ENCODE assay signal across 9 cellular contexts in genomic region chrX:119942173-119942819, GRCh38. TPM values are rescaled to one million over a fixed set of nuclear protein-coding genes. Genes with fewer than 3 reads are reported as not detected.
DNase-seq lines count a peak whose midpoint lies in the region; ATAC-seq and TF ChIP-seq lines count a peak whose summit lies in the region.
"Had no signal": no experiment of that assay in that cellular context is flagged by ENCODE, and none has a peak within 500 bp of the region (broad histone marks: within the 10 kb centered on the region; RNA-seq: fewer than 3 reads in every experiment).

No MANE protein-coding gene starts in this region.

- H3K36me3 Mint-ChIP-seq in dendritic cell treated with granulocyte-macrophage colony-stimulating factor and Interleukin-4, amounts not matched to agents 40 ng/mL and 50 ng/mL, for 4 days (ENCODE audit: low read depth): peaks cover 22% of the 10 kb centered on the region
- no peaks in the 10 kb centered on the region for H3K36me3 Mint-ChIP-seq in natural killer cell

- H3K4me3 Mint-ChIP-seq in dendritic cell treated with granulocyte-macrophage colony-stimulating factor and Interleukin-4, amounts not matched to agents 40 ng/mL and 50 ng/mL, for 4 days: peak overlapping the region; percentile 94
- peak overlapping the region; percentile 91 for H3K4me3 Mint-ChIP-seq in natural killer cell

- H3K4me1 ChIP-seq in KMS-11 (ENCODE audit: low read depth, poor library complexity, severe bottlenecking): peaks cover 11% of the 10 kb centered on the region

- no peaks in the 10 kb centered on the region for H4K20me1 ChIP-seq in KMS-11 (ENCODE audit: insufficient read depth)

- intact Hi-C loops in dendritic cell treated with granulocyte-macrophage colony-stimulating factor and Interleukin-4, amounts not matched to agents 40 ng/mL and 50 ng/mL, for 4 days (cut with micrococcal nuclease): loop anchor here (5.0 to 10.0 kb wide), 2 partner anchors 67 to 150 kb away; partner anchors contain the start of genes NDUFA1, RNF113A and RPL39
- intact Hi-C loops in natural killer cell (cut with micrococcal nuclease): no loop called here

- H3K27me3 ChIP-seq in KMS-11 (ENCODE audit: insufficient read depth, low read depth): no peaks in the 10 kb centered on the region

- no peaks in the 10 kb centered on the region for H3K9me3 Mint-ChIP-seq in dendritic cell treated with granulocyte-macrophage colony-stimulating factor and Interleukin-4, amounts not matched to agents 40 ng/mL and 50 ng/mL, for 4 days
- H3K9me3 Mint-ChIP-seq in natural killer cell: no peaks in the 10 kb centered on the region

- no peak for TF ChIP-seq CTCF in AG09309 (IDR thresholded peaks at IDR 0.05; ENCODE audit: control insufficient read depth, insufficient read depth, low read depth, low read length, missing control alignments)
- no peak for TF ChIP-seq CTCF in KMS-11 (conservative IDR thresholded peaks at IDR 0.05; ENCODE audit: low read depth, low read length)
- TF ChIP-seq CTCF in natural killer cell (IDR thresholded peaks at IDR 0.05): no peak

- peak overlapping the region; percentile 74 for H3K4me2 ChIP-seq in KMS-11

- no peaks in the 10 kb centered on the region for H3K27me3 Mint-ChIP-seq in dendritic cell treated with granulocyte-macrophage colony-stimulating factor and Interleukin-4, amounts not matched to agents 40 ng/mL and 50 ng/mL, for 4 days
- H3K27me3 Mint-ChIP-seq in natural killer cell (ENCODE audit: low read depth in 2 of 2): peaks cover 0 to 7% of the 10 kb centered on the region in 2 donors

- H3K4me3 ChIP-seq in AG09309 (ENCODE audit: control insufficient read depth, low read depth, low read length) (peak overlapping the region; percentile 85), KMS-11 (IDR thresholded peaks at IDR 0.05; ENCODE audit: insufficient read depth, low read depth, low read length) (no peak overlapping the region)

- H3K4me1 Mint-ChIP-seq in dendritic cell treated with granulocyte-macrophage colony-stimulating factor and Interleukin-4, amounts not matched to agents 40 ng/mL and 50 ng/mL, for 4 days (ENCODE audit: low read depth): peaks cover 18% of the 10 kb centered on the region
- H3K4me1 Mint-ChIP-seq in natural killer cell: peaks cover 19 to 21% of the 10 kb centered on the region in 2 donors

- DNase-seq in AG09309 (ENCODE audit: low read depth) (no peak), natural killer cell (no peak), SHP77 treated with DMSO at 0.1 percent for 48 hours (lab: John Stamatoyannopoulos, UW) (no peak), NOMO-1 (lab: John Stamatoyannopoulos, UW; ENCODE audit: unreplicated experiment in 2 of 2) (no peak), retina (no peak)

- H3K79me2 ChIP-seq in KMS-11 (ENCODE audit: insufficient read depth, low read depth): 0 out of 2 replicates have a peak, but pooled peaks cover 11% of the 10 kb centered on the region

- no peaks in the 10 kb centered on the region for H3K36me3 ChIP-seq in KMS-11 (ENCODE audit: insufficient read depth)

- peak overlapping the region; percentile 85 for H3K27ac Mint-ChIP-seq in dendritic cell treated with granulocyte-macrophage colony-stimulating factor and Interleukin-4, amounts not matched to agents 40 ng/mL and 50 ng/mL, for 4 days
- peak overlapping the region; percentile 90 to 94 for H3K27ac Mint-ChIP-seq in natural killer cell

- peak overlapping the region; percentile 62; the same call in 1 of the 2 replicates for H3K9ac ChIP-seq in KMS-11

- H3K27ac ChIP-seq in KMS-11: peak overlapping the region; percentile 81

- peak overlapping the region; percentile 57; the same call in 1 of the 2 replicates for H2AFZ ChIP-seq in KMS-11 (ENCODE audit: low read depth)

- ATAC-seq in natural killer cell (no peak), HG03175 (IDR thresholded peaks at IDR 0.05; ENCODE audit: unreplicated experiment) (no peak)

RNA-seq across cellular contexts. Expression of gene NKAP, which starts 1.3 kb away (rescaled TPM):
- total RNA-seq in natural killer cell: 10 to 100 TPM; 14.7 to 20.0 (median 15.4) TPM

RNA-seq across cellular contexts. Expression of gene AKAP14, which starts 46.6 kb away (rescaled TPM):
- total RNA-seq in natural killer cell: not detected
- total RNA-seq: subcutaneous adipose tissue had no signal
